Comparison of ENCODE assay signal across 8 cellular contexts in genomic region chr15:31327674-31328424, GRCh38. TPM values are rescaled to one million over a fixed set of nuclear protein-coding genes. Genes with fewer than 3 reads are reported as not detected.
DNase-seq lines count a peak whose midpoint lies in the region; ATAC-seq, FAIRE-seq and TF ChIP-seq lines count a peak whose summit lies in the region.

No MANE protein-coding gene starts in this region.

- RAD21 ChIA-PET in GM12878 (lab: Charles Lee; ENCODE audit: unreplicated experiment), result interaction anchor here (1.1 to 5.3 kb wide), 12 partner anchors 10 to 160 kb away, joined by 3 to 56 read pairs (median 12); no protein-coding TSS in a partner anchor

- H3K27me3 Mint-ChIP-seq in T-helper 17 cell, result no peaks in the 10 kb centered on the region

- CTCF ChIA-PET in GM12878 (lab: Yijun Ruan, JAX), result interaction anchor here (1.1 to 2.1 kb wide), 4 partner anchors 19 to 160 kb away, joined by 4 to 10 read pairs (median 6); no protein-coding TSS in a partner anchor

- SMC1A ChIA-PET in GM12878 (lab: Charles Lee; ENCODE audit: uncharacterized antibody, unreplicated experiment), result interaction anchor here (1.0 to 2.2 kb wide), 9 partner anchors 11 to 160 kb away, joined by 3 to 12 read pairs (median 6); no protein-coding TSS in a partner anchor

- TF ChIP-seq CTCF in GM12878 (IDR thresholded peaks at IDR 0.05 in 2 of 3, conservative IDR thresholded peaks at IDR 0.05 in 1 of 3; ENCODE audit: control insufficient read depth in 2 of 3, extremely low read depth in 1 of 3, insufficient read depth in 1 of 3, low read depth in 3 of 3, low read length in 3 of 3), result no peak

- H3K9ac ChIP-seq in HUES64 (ENCODE audit: low read depth, low read length) (peak overlapping the region; percentile 66), GM12878 (ENCODE audit: control insufficient read depth, insufficient read depth, low read length) (peak overlapping the region; percentile 80)

- H3K27ac Mint-ChIP-seq in T-helper 17 cell, result peak overlapping the region; percentile 93

- peak overlapping the region; percentile 98 for H3K4me3 Mint-ChIP-seq in T-helper 17 cell

- TF ChIP-seq RAD21 in GM12878 (IDR thresholded peaks at IDR 0.05; ENCODE audit: insufficient read depth, low read depth, low read length), result no peak

- H3K36me3 ChIP-seq in HUES64 (ENCODE audit: insufficient read depth, low read length) (no peaks in the 10 kb centered on the region), GM12878 (ENCODE audit: control insufficient read depth in 2 of 2, insufficient read depth in 2 of 2, low read length in 1 of 2) (peaks cover 2 to 5% of the 10 kb centered on the region in 2 experiments; a peak in 2 of 4 replicates), small intestine (ENCODE audit: control insufficient read depth in 2 of 2, insufficient read depth in 2 of 2, low read length in 2 of 2) (no peaks in the 10 kb centered on the region)

- H3K4me1 Mint-ChIP-seq in T-helper 17 cell, result peaks cover 56% of the 10 kb centered on the region

- H3K4me1 ChIP-seq in HUES64 (ENCODE audit: insufficient read depth, low read length) (peaks cover 26% of the 10 kb centered on the region), GM12878 (ENCODE audit: control insufficient read depth, insufficient read depth, low read length) (peaks cover 48% of the 10 kb centered on the region), small intestine (ENCODE audit: control insufficient read depth in 2 of 2, insufficient read depth in 1 of 2, low read depth in 1 of 2, low read length in 1 of 2) (peaks cover 18 to 24% of the 10 kb centered on the region in 2 donors)

- peak; percentile 15 for ATAC-seq in T-helper 17 cell
- no peak for ATAC-seq in GM12878
- ATAC-seq in HG02885 (IDR thresholded peaks at IDR 0.05; ENCODE audit: poor library complexity, unreplicated experiment), result no peak

- H3K27ac ChIP-seq in HUES64 (ENCODE audit: low read depth, low read length), result peak overlapping the region; percentile 55; the same call in 1 of the 2 replicates
- peak overlapping the region; percentile 87 for H3K27ac ChIP-seq in GM12878 (ENCODE audit: control insufficient read depth, insufficient read depth)
- H3K27ac ChIP-seq in small intestine (ENCODE audit: low read depth in 1 of 2, low read length in 1 of 2), result peak overlapping the region; percentile 100

- DNase-seq in GM03348 (ENCODE audit: low spot score), result peak; percentile 82
- peak; percentile 77 to 85 (median 82) for DNase-seq in T-helper 17 cell
- DNase-seq in GM12878 (ENCODE audit: low read depth, low spot score), result no peak
- DNase-seq in small intestine, result peak; percentile 84
- DNase-seq in foreskin melanocyte, result no peak

- no peak overlapping the region for H2AFZ ChIP-seq in GM12878 (ENCODE audit: control insufficient read depth, low read depth, low read length)

- intact Hi-C loops in GM12878 (cut with micrococcal nuclease; ENCODE audit: unreplicated experiment), result loop anchor here (2.0 to 10.0 kb wide), 6 partner anchors 19 to 423 kb away; partner anchors contain the start of gene FAN1

- peaks cover 8% of the 10 kb centered on the region; the same call in 1 of the 2 replicates for H4K20me1 ChIP-seq in GM12878 (ENCODE audit: control insufficient read depth, insufficient read depth)

- no peak for FAIRE-seq in GM12878 (lab: Jason Lieb, UNC)
- no peak for FAIRE-seq in small intestine (lab: Jason Lieb, UNC)

- under 1% methylated on average over 107 of the region's 107 CpGs for WGBS in HUES64
- 0% methylated on average over 49 of the region's 107 CpGs for WGBS in GM12878 (ENCODE audit: insufficient coverage, insufficient replicate concordance, low lambda C conversion rate, missing lambda C conversion rate)
- 0 to 1% (median 1%) methylated on average over 24 to 105 of the region's 107 CpGs for WGBS in small intestine, 3 donors

- H3K36me3 Mint-ChIP-seq in T-helper 17 cell (ENCODE audit: low read depth), result peaks cover 8% of the 10 kb centered on the region

- no TSS peak for BruUV-seq in GM12878 (replicated peaks; lab: Mats Ljungman, UMichigan)

- no peak for TF ChIP-seq EP300 in GM12878 (IDR thresholded peaks at IDR 0.05; ENCODE audit: borderline replicate concordance in 1 of 2, control insufficient read depth in 1 of 2, low read depth in 2 of 2, low read length in 2 of 2)

- in situ Hi-C loops in GM12878 (cut with MboI), result loop anchor here (10.0 to 25.0 kb wide), 3 partner anchors 63 to 1284 kb away; partner anchors contain the start of genes ARHGAP11A and ARHGAP11B

- H3K4me3 ChIP-seq in HUES64 (ENCODE audit: low read length) (peak overlapping the region; percentile 78), GM12878 (peak overlapping the region; percentile 91), iPS-18c (ENCODE audit: insufficient read depth, low read depth, low read length) (peak overlapping the region; percentile 79), small intestine (ENCODE audit: low read depth in 1 of 2, low read length in 2 of 2) (peak overlapping the region; percentile 73 to 94)

- TF ChIP-seq POLR2A in GM12878 (IDR thresholded peaks at IDR 0.05; ENCODE audit: low read depth, low read length), result peak; percentile 69

- peaks cover 87% of the 10 kb centered on the region for H3K79me2 ChIP-seq in GM12878 (ENCODE audit: control insufficient read depth, insufficient read depth, low read length)

- H3K9me3 ChIP-seq in HUES64 (ENCODE audit: insufficient read depth, low read depth, low read length) (no peaks in the 10 kb centered on the region), T-helper 17 cell (ENCODE audit: control insufficient read depth, low read length, poor library complexity, severe bottlenecking) (no peaks in the 10 kb centered on the region), GM12878 (replicated peaks; ENCODE audit: control insufficient read depth, insufficient read depth, low read length) (no peaks in the 10 kb centered on the region), iPS-18c (ENCODE audit: control insufficient read depth, insufficient read depth, low read length) (peaks cover 2% of the 10 kb centered on the region), small intestine (ENCODE audit: control insufficient read depth, low read depth) (no peaks in the 10 kb centered on the region)

- POLR2A ChIA-PET in GM12878 (lab: Charles Lee), result interaction anchor here (0.6 to 7.3 kb wide), 6 partner anchors 15 to 118 kb away, joined by 3 to 112 read pairs (median 6); no protein-coding TSS in a partner anchor

- peaks cover 25% of the 10 kb centered on the region for H3K27me3 ChIP-seq in HUES64 (ENCODE audit: insufficient read depth, low read length)
- H3K27me3 ChIP-seq in GM12878 (replicated peaks in 1 of 2; ENCODE audit: control insufficient read depth in 2 of 2, insufficient read depth in 2 of 2, low read length in 1 of 2), result no peaks in the 10 kb centered on the region
- no peaks in the 10 kb centered on the region for H3K27me3 ChIP-seq in small intestine (ENCODE audit: control insufficient read depth in 2 of 2, insufficient read depth in 2 of 2, low read length in 2 of 2)

- H3K4me2 ChIP-seq in GM12878 (ENCODE audit: control insufficient read depth, insufficient read depth), result peak overlapping the region; percentile 39; the same call in 1 of the 2 replicates

TF ChIP-seq in GM12878, 131 proteins besides CTCF, POLR2A, EP300 and RAD21 (continues in another document):
- TF ChIP-seq POLR2AphosphoS5 (IDR thresholded peaks at IDR 0.05; ENCODE audit: low read length), result no peak
- TF ChIP-seq RFX5 (IDR thresholded peaks at IDR 0.05; ENCODE audit: low read depth, low read length), result no peak
- TF ChIP-seq E2F8 (IDR thresholded peaks at IDR 0.05; ENCODE audit: low read depth, partially characterized antibody), result no peak
- TF ChIP-seq MAX (IDR thresholded peaks at IDR 0.05; ENCODE audit: low read depth, low read length), result no peak
- no peak for TF ChIP-seq SUZ12 (IDR thresholded peaks at IDR 0.05; ENCODE audit: unreplicated experiment)

RNA-seq across cellular contexts. Expression of gene KLF13, which starts 1.2 kb away (rescaled TPM):
- 27.7 TPM for polyA plus RNA-seq in HUES64 (2013, experiment 1 of 2)
- 33.5 TPM for polyA plus RNA-seq in HUES64 (2013, experiment 2 of 2)
- total RNA-seq in T-helper 17 cell (100 to 1,000 TPM; 184 to 226 TPM), GM12878 (2014; rRNA removed) (49.3 and 51.8 TPM in 2 replicates), GM12878 (2014; rRNA removed; fragmentation: Illumina TruSeq; extraction: Trizol) (64.7 and 65.1 TPM in 2 replicates), GM12878 (2021) (109 and 112 TPM in 2 replicates)
- 47.3 and 48.6 TPM in 2 replicates for total RNA-seq in GM12878 (2013; cell fraction: nucleolus; rRNA removed)
- 21.1 TPM for polyA plus RNA-seq in GM12878 (2011; ENCODE audit: low read depth)
- polyA plus RNA-seq in GM12878 (2011; rRNA removed) (71.9 and 72.0 TPM in 2 replicates), GM12878 (2014; fragmentation: Illumina TruSeq; extraction: Trizol) (42.3 and 48.2 TPM in 2 replicates), GM12878 (2014; fragmentation: Nextera tagmentation; extraction: Ambion mirVana) (10 to 100 TPM; 31.1 to 63.1 TPM), GM12878 (2014; rRNA removed) (51.0 and 52.4 TPM in 2 replicates), GM12878 (2016; fragmentation: Nextera tagmentation; extraction: Ambion mirVana) (10 to 100 TPM; 20.3 to 24.4 TPM), small intestine (10 to 100 TPM; 50.6 to 61.3 (median 51.9) TPM)
- polyA plus RNA-seq in GM12878 (2011; cell fraction: cytosol; rRNA removed), result 40.2 and 46.9 TPM in 2 replicates
- 35.3 and 41.2 TPM in 2 replicates for polyA plus RNA-seq in GM12878 (2011; cell fraction: nucleus; rRNA removed)
- 50.2 and 70.7 TPM in 2 replicates for polyA plus RNA-seq in GM12878 (2012)
- 55.7 and 58.5 TPM in 2 replicates for polyA minus RNA-seq in GM12878 (2011; rRNA and poly(A)+ RNA removed)
- polyA minus RNA-seq in GM12878 (2011; cell fraction: cytosol; rRNA and poly(A)+ RNA removed), result 23.3 and 37.1 TPM in 2 replicates
- 10.3 and 17.7 TPM in 2 replicates for polyA minus RNA-seq in GM12878 (2011; cell fraction: nucleus; rRNA and poly(A)+ RNA removed)

Comparison
In these comparisons a context has a peak if more than half of its experiments do, and no peak if none do; other contexts are left out.
1. DNase-seq: peak in GM03348 (single experiment), T-helper 17 cell (3 of 3) and small intestine (single experiment); none in GM12878 (single experiment) and foreskin melanocyte (single experiment).
2. Peak in every context shown above with its lines, with median percentiles within 50 percentile points of each other: H3K27ac ChIP-seq and H3K4me3 ChIP-seq.